ENCODE assay signal across 2 cellular contexts in the genomic region with DNA sequence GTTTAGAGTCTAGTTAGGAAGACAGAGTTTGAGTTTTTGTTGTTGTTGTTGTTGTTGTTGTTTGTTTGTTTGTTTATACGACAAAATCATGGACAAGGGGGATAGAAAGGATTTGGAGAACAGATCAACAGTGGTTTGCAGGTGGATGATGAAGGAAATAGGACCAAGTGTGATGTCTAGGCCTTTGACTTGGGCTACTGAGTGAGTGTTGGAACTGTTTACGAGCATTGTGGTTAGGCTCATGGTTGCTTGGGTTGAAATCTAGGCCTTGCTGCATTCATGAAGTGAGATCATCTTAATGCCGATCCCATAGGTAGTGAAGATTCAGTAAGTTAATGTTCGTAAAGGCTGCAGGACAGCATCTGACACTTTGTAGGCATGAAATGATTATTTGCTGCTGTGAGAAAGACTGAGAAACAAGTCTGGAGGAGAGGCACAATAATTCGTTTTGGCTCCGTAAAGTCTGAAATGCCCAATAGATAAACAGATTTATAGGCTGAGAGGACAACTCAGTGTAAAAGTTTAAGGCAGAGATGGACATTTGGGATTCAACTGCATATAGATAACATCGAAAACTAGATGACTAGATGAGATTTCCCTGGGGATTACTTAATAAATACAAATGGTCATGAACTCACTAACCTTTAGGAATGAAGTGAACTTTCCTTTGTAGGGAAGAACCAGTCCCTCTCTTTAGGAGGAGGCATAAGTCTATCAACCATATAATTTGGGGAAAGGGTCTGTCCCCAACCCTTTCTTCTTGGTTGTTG.
TF ChIP-seq lines count a peak whose summit lies in the region.

No MANE protein-coding gene starts in this region.

TF ChIP-seq in HCT116, 20 proteins besides CTCF, POLR2A, EP300 and RAD21 (continued from another document):
- TF ChIP-seq, protein P1, sequence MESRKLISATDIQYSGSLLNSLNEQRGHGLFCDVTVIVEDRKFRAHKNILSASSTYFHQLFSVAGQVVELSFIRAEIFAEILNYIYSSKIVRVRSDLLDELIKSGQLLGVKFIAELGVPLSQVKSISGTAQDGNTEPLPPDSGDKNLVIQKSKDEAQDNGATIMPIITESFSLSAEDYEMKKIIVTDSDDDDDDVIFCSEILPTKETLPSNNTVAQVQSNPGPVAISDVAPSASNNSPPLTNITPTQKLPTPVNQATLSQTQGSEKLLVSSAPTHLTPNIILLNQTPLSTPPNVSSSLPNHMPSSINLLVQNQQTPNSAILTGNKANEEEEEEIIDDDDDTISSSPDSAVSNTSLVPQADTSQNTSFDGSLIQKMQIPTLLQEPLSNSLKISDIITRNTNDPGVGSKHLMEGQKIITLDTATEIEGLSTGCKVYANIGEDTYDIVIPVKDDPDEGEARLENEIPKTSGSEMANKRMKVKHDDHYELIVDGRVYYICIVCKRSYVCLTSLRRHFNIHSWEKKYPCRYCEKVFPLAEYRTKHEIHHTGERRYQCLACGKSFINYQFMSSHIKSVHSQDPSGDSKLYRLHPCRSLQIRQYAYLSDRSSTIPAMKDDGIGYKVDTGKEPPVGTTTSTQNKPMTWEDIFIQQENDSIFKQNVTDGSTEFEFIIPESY (IDR thresholded peaks at IDR 0.05; ENCODE audit: extremely low read depth, insufficient replicate concordance, low read length), result no peak
- no peak for TF ChIP-seq ELF1 (IDR thresholded peaks at IDR 0.05; ENCODE audit: borderline replicate concordance, low read depth)
- TF ChIP-seq, protein P2, sequence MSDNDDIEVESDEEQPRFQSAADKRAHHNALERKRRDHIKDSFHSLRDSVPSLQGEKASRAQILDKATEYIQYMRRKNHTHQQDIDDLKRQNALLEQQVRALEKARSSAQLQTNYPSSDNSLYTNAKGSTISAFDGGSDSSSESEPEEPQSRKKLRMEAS (IDR thresholded peaks at IDR 0.05), result no peak
- TF ChIP-seq ZNF274 (IDR thresholded peaks at IDR 0.05; ENCODE audit: low read depth, low read length), result no peak
- TF ChIP-seq YY1 (IDR thresholded peaks at IDR 0.05; ENCODE audit: extremely low read depth, insufficient replicate concordance, low read depth, low read length), result no peak
- no peak for TF ChIP-seq ZFX (IDR thresholded peaks at IDR 0.05)
- TF ChIP-seq SRF (IDR thresholded peaks at IDR 0.05; ENCODE audit: low read depth), result no peak
- TF ChIP-seq, protein P3, sequence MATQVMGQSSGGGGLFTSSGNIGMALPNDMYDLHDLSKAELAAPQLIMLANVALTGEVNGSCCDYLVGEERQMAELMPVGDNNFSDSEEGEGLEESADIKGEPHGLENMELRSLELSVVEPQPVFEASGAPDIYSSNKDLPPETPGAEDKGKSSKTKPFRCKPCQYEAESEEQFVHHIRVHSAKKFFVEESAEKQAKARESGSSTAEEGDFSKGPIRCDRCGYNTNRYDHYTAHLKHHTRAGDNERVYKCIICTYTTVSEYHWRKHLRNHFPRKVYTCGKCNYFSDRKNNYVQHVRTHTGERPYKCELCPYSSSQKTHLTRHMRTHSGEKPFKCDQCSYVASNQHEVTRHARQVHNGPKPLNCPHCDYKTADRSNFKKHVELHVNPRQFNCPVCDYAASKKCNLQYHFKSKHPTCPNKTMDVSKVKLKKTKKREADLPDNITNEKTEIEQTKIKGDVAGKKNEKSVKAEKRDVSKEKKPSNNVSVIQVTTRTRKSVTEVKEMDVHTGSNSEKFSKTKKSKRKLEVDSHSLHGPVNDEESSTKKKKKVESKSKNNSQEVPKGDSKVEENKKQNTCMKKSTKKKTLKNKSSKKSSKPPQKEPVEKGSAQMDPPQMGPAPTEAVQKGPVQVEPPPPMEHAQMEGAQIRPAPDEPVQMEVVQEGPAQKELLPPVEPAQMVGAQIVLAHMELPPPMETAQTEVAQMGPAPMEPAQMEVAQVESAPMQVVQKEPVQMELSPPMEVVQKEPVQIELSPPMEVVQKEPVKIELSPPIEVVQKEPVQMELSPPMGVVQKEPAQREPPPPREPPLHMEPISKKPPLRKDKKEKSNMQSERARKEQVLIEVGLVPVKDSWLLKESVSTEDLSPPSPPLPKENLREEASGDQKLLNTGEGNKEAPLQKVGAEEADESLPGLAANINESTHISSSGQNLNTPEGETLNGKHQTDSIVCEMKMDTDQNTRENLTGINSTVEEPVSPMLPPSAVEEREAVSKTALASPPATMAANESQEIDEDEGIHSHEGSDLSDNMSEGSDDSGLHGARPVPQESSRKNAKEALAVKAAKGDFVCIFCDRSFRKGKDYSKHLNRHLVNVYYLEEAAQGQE (IDR thresholded peaks at IDR 0.05; ENCODE audit: low read depth), result no peak

TF ChIP-seq in SK-N-SH treated with all-trans-retinoic acid at 6 μM for 48 hours, 23 proteins besides CTCF, POLR2A, EP300 and RAD21 (continued from another document):
- TF ChIP-seq GLIS3 (CRISPR knock-in tag; IDR thresholded peaks at IDR 0.05), result no peak
